5 cellular contexts compared by ENCODE assay signal in the genomic region with DNA sequence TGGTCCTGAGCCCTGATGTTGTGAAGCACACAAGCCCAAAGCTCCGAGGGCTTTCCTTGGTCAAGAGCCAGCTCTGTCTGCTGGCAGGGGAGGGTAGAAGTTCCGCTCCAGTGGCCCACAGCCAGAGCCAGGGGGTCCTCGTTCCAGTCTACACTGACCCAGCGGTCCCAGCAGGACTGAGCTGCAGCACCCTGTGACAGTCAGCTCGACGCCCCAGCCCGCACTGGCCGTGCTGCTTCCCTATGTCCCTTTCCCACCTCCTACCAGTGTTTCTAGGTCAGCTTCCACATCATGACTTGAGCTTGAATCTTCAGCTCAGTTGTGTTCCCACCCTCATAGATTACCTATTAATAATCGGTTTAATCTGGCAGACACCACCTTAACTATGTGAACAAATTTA.
"Had no signal": no experiment of that assay in that cellular context is flagged by ENCODE, and none has a peak within 500 bp of the region (broad histone marks: within the 10 kb centered on the region; RNA-seq: fewer than 3 reads in every experiment).

No MANE protein-coding gene starts in this region.

- H3K4me3 Mint-ChIP-seq: GM23338, H9 had no signal

- H3K4me3 ChIP-seq: GM23338, K562 had no signal

- H3K27ac Mint-ChIP-seq: GM23338, H9 had no signal

- H3K9me3 Mint-ChIP-seq: GM23338, H9 had no signal

- DNase-seq: H9, HCEC 1CT, IMR-90 had no signal

- ATAC-seq: GM23338, K562 had no signal
